Comparison of ENCODE assay signal across 10 cellular contexts in genomic region chr7:33039905-33040292, GRCh38. TPM values are rescaled to one million over a fixed set of nuclear protein-coding genes. Genes with fewer than 3 reads are reported as not detected.
DNase-seq lines count a peak whose midpoint lies in the region; ATAC-seq and TF ChIP-seq lines count a peak whose summit lies in the region.
"Had no signal": no experiment of that assay in that cellular context is flagged by ENCODE, and none has a peak within 500 bp of the region (broad histone marks: within the 10 kb centered on the region; RNA-seq: fewer than 3 reads in every experiment).

No MANE protein-coding gene starts in this region.

- ATAC-seq in GM21528 (IDR thresholded peaks at IDR 0.05; ENCODE audit: low FRiP score, unreplicated experiment) (no peak), HG03342 (IDR thresholded peaks at IDR 0.05; ENCODE audit: unreplicated experiment) (no peak)
- ATAC-seq: K562 had no signal

- no peaks in the 10 kb centered on the region for H3K27me3 ChIP-seq in ascending aorta
- no peaks in the 10 kb centered on the region for H3K27me3 ChIP-seq in liver (ENCODE audit: control insufficient read depth in 4 of 4, insufficient read depth in 4 of 4, low read length in 3 of 4)
- no peaks in the 10 kb centered on the region for H3K27me3 ChIP-seq in thyroid gland

- peaks cover 52% of the 10 kb centered on the region for H3K4me1 Mint-ChIP-seq in activated CD4-positive, alpha-beta T cell treated with anti-CD3 and anti-CD28 coated beads, Interleukin-2, amount 10 ng/mL, durations not matched to agents 7 days and 5 days

- no peak for TF ChIP-seq RAD21 in liver (IDR thresholded peaks at IDR 0.05)

- no peaks in the 10 kb centered on the region for H3K9me3 Mint-ChIP-seq in activated CD4-positive, alpha-beta T cell treated with anti-CD3 and anti-CD28 coated beads, Interleukin-2, amount 10 ng/mL, durations not matched to agents 7 days and 5 days

- H3K36me3 ChIP-seq in ascending aorta, result no peaks in the 10 kb centered on the region
- H3K36me3 ChIP-seq in liver (ENCODE audit: control insufficient read depth in 4 of 4, insufficient read depth in 3 of 4, low read depth in 1 of 4, low read length in 3 of 4), result no peaks in the 10 kb centered on the region
- no peaks in the 10 kb centered on the region for H3K36me3 ChIP-seq in thyroid gland

- TF ChIP-seq CTCF in ascending aorta (IDR thresholded peaks at IDR 0.05) (no peak), liver (IDR thresholded peaks at IDR 0.05; ENCODE audit: low read depth, low read length, missing input control) (no peak), thyroid gland (IDR thresholded peaks at IDR 0.05) (no peak)

- intact Hi-C loops in ascending aorta (cut with DNase I), result no loop called here
- intact Hi-C loops in thyroid gland (cut with DNase I), result no loop called here

- 8% methylated on average over 1 of the region's 1 CpG for WGBS in liver
- WGBS in thyroid gland, 2 donors, result 12 to 18% methylated on average over 1 of the region's 1 CpG

- POLR2A ChIA-PET in activated CD4-positive, alpha-beta T cell treated with anti-CD3 and anti-CD28 coated beads, Interleukin-2, amount 10 ng/mL, durations not matched to agents 7 days and 5 days (lab: Charles Lee), result interaction anchor here (0.6 to 1.0 kb wide), 2 partner anchors 22 to 454 kb away, joined by 3 read pairs; no protein-coding TSS in a partner anchor

- DNase-seq in activated CD4-positive, alpha-beta T cell treated with anti-CD3 and anti-CD28 coated beads, Interleukin-2, amount 10 ng/mL, durations not matched to agents 7 days and 5 days, result no peak
- no peak for DNase-seq in activated CD4-positive, alpha-beta T cell treated with anti-CD3 and anti-CD28 coated beads for 48 hours
- DNase-seq in ascending aorta (ENCODE audit: low spot score in 2 of 2) (no peak), thyroid gland (peak in 1 of 2 donors; percentile 21), NCI-H1694 (lab: John Stamatoyannopoulos, UW) (no peak)

- H3K9me3 ChIP-seq in ascending aorta (no peaks in the 10 kb centered on the region), liver (ENCODE audit: control insufficient read depth in 4 of 4, low read length in 3 of 4) (no peaks in the 10 kb centered on the region), thyroid gland (no peaks in the 10 kb centered on the region)

- peak overlapping the region; percentile 90 for H3K4me3 Mint-ChIP-seq in activated CD4-positive, alpha-beta T cell treated with anti-CD3 and anti-CD28 coated beads, Interleukin-2, amount 10 ng/mL, durations not matched to agents 7 days and 5 days

- no peak for TF ChIP-seq POLR2A in thyroid gland (IDR thresholded peaks at IDR 0.05)

- H3K36me3 Mint-ChIP-seq in activated CD4-positive, alpha-beta T cell treated with anti-CD3 and anti-CD28 coated beads, Interleukin-2, amount 10 ng/mL, durations not matched to agents 7 days and 5 days (ENCODE audit: low read depth), result peaks cover 10% of the 10 kb centered on the region

- H3K27me3 Mint-ChIP-seq in activated CD4-positive, alpha-beta T cell treated with anti-CD3 and anti-CD28 coated beads, Interleukin-2, amount 10 ng/mL, durations not matched to agents 7 days and 5 days, result no peaks in the 10 kb centered on the region

- CTCF ChIA-PET in activated CD4-positive, alpha-beta T cell treated with anti-CD3 and anti-CD28 coated beads, Interleukin-2, amount 10 ng/mL, durations not matched to agents 7 days and 5 days (lab: Charles Lee), result interaction anchor here (1.1 to 2.9 kb wide), 4 partner anchors 9 to 239 kb away, joined by 4 to 11 read pairs (median 6); partner anchors contain the start of gene RP9

- peak overlapping the region; percentile 65 to 99 for H3K9ac ChIP-seq in liver (ENCODE audit: low read depth in 1 of 2, low read length in 2 of 2)

- no peak overlapping the region for H3K27ac ChIP-seq in ascending aorta
- peak overlapping the region; percentile 73 to 75 for H3K27ac ChIP-seq in liver (ENCODE audit: low read depth in 1 of 2, low read length in 2 of 2)
- peak overlapping the region in 2 of 3 donors; percentile 48 for H3K27ac ChIP-seq in thyroid gland
- H3K27ac ChIP-seq: C4-2B had no signal

- peaks cover 0 to 7% of the 10 kb centered on the region in 2 donors for H3K4me1 ChIP-seq in ascending aorta
- H3K4me1 ChIP-seq in liver (ENCODE audit: control insufficient read depth in 4 of 4, insufficient read depth in 4 of 4, low read length in 3 of 4), result peaks cover 5 to 47% (median 24%) of the 10 kb centered on the region in 4 donors
- H3K4me1 ChIP-seq in thyroid gland, result peaks cover 35 to 40% of the 10 kb centered on the region in 2 donors

- H3K27ac Mint-ChIP-seq in activated CD4-positive, alpha-beta T cell treated with anti-CD3 and anti-CD28 coated beads, Interleukin-2, amount 10 ng/mL, durations not matched to agents 7 days and 5 days, result peak overlapping the region; percentile 91

- H3K4me3 ChIP-seq in ascending aorta (peak overlapping the region; percentile 50 to 59), liver (ENCODE audit: low read depth in 1 of 3, low read length in 3 of 3) (peak overlapping the region; percentile 53 to 72 (median 66)), thyroid gland (replicated peaks in 1 of 3) (peak overlapping the region in 2 of 3 donors; percentile 23 to 42)
- H3K4me3 ChIP-seq: K562 had no signal

TF ChIP-seq in liver, 16 proteins besides CTCF, POLR2A, EP300 and RAD21:
- TF ChIP-seq HNF4A (conservative IDR thresholded peaks at IDR 0.05) (no peak), YY1 (IDR thresholded peaks at IDR 0.05) (no peak), FOXA2 (IDR thresholded peaks at IDR 0.05) (no peak), MAX (IDR thresholded peaks at IDR 0.05) (no peak), SP1 (IDR thresholded peaks at IDR 0.05) (no peak), ATF3 (IDR thresholded peaks at IDR 0.05) (no peak), ZBTB33 (IDR thresholded peaks at IDR 0.05) (no peak), GABPA (IDR thresholded peaks at IDR 0.05 in 1 of 2, conservative IDR thresholded peaks at IDR 0.05 in 1 of 2) (no peak), REST (IDR thresholded peaks at IDR 0.05) (no peak), RXRA (IDR thresholded peaks at IDR 0.05) (no peak), EGR1 (IDR thresholded peaks at IDR 0.05; ENCODE audit: low read depth in 2 of 2) (no peak), FOXA1 (IDR thresholded peaks at IDR 0.05) (no peak)
TF ChIP-seq in liver: peak in this region for 0.

RNA-seq across cellular contexts. Expression of gene NT5C3A, which starts 22.7 kb away (rescaled TPM):
- 10 to 100 TPM; 55.2 to 64.5 TPM for total RNA-seq in activated CD4-positive, alpha-beta T cell treated with anti-CD3 and anti-CD28 coated beads, Interleukin-2, amount 10 ng/mL, durations not matched to agents 7 days and 5 days
- 8.3 TPM for total RNA-seq in ascending aorta
- 10 to 100 TPM in 1 of 2 donors, 1 to 10 TPM in 1; 9.5 to 41.6 TPM for total RNA-seq in liver
- 1 to 10 TPM; 4.3 to 9.8 TPM for polyA plus RNA-seq in liver
- 10 to 100 TPM; 28.8 to 40.3 (median 30.2) TPM for total RNA-seq in thyroid gland

Comparison
In these comparisons a context has a peak if more than half of its experiments do, and no peak if none do; other contexts are left out.
1. H3K27ac ChIP-seq: peak in liver (2 of 2) and thyroid gland (2 of 3); none in ascending aorta (0 of 2).
2. Peak in every context shown above with its lines, with median percentiles within 50 percentile points of each other: H3K4me3 ChIP-seq.